ENCODE assay signal across 8 cellular contexts in genomic region chr4:88526221-88526815, GRCh38. TPM values are rescaled to one million over a fixed set of nuclear protein-coding genes. Genes with fewer than 3 reads are reported as not detected.
DNase-seq lines count a peak whose midpoint lies in the region; ATAC-seq, FAIRE-seq and TF ChIP-seq lines count a peak whose summit lies in the region.

No MANE protein-coding gene starts in this region.

- H3K9me3 ChIP-seq in pancreas = no peaks in the 10 kb centered on the region

- intact Hi-C loops in pancreas (cut with DNase I) = loop anchor here in 1 of 3 donors (5.0 kb wide), 1 partner anchor 136 kb away; no protein-coding TSS in a partner anchor

- H3K4me1 Mint-ChIP-seq in central memory CD8-positive, alpha-beta T cell = peaks cover 17% of the 10 kb centered on the region
- H3K4me1 Mint-ChIP-seq in effector memory CD8-positive, alpha-beta T cell (ENCODE audit: low read depth in 2 of 2) = peaks cover 13 to 29% of the 10 kb centered on the region in 2 donors

- H3K27me3 Mint-ChIP-seq in central memory CD8-positive, alpha-beta T cell = no peaks in the 10 kb centered on the region
- no peaks in the 10 kb centered on the region for H3K27me3 Mint-ChIP-seq in effector memory CD8-positive, alpha-beta T cell

- FAIRE-seq in pancreas (lab: Jason Lieb, UNC) = peak; percentile 13

- H3K9me3 Mint-ChIP-seq in central memory CD8-positive, alpha-beta T cell = no peaks in the 10 kb centered on the region
- no peaks in the 10 kb centered on the region for H3K9me3 Mint-ChIP-seq in effector memory CD8-positive, alpha-beta T cell

- H3K36me3 ChIP-seq in pancreas = peaks cover 0 to 5% (median 0%) of the 10 kb centered on the region in 3 donors

- 4 to 27% methylated on average over 1 of the region's 1 CpG for WGBS in pancreas, 2 donors

- H3K4me3 ChIP-seq in NB4 (ENCODE audit: low read depth, low read length) (no peak overlapping the region), pancreas (no peak overlapping the region)

- no peaks in the 10 kb centered on the region for H3K27me3 ChIP-seq in pancreas

- H3K27ac ChIP-seq in pancreas = no peak overlapping the region

- TF ChIP-seq POLR2A in NB4 (IDR thresholded peaks at IDR 0.05; ENCODE audit: extremely low read depth, insufficient read length) = no peak

- no peak for ATAC-seq in central memory CD8-positive, alpha-beta T cell (replicated peaks; ENCODE audit: extremely low read depth, poor library complexity, severe bottlenecking)
- no peak for ATAC-seq in pancreas
- ATAC-seq in effector memory CD8-positive, alpha-beta T cell (replicated peaks) = no peak

- H3K27ac Mint-ChIP-seq in central memory CD8-positive, alpha-beta T cell (ENCODE audit: low read depth) = peak overlapping the region; percentile 53
- H3K27ac Mint-ChIP-seq in effector memory CD8-positive, alpha-beta T cell = peak overlapping the region in 1 of 2 donors; percentile 97

- H3K4me3 Mint-ChIP-seq in central memory CD8-positive, alpha-beta T cell = no peak overlapping the region
- H3K4me3 Mint-ChIP-seq in effector memory CD8-positive, alpha-beta T cell = peak overlapping the region in 1 of 2 donors; percentile 27

- TF ChIP-seq CTCF in NB4 (IDR thresholded peaks at IDR 0.05; ENCODE audit: low read depth, low read length) (no peak), pancreas (IDR thresholded peaks at IDR 0.05) (no peak)

- H3K4me1 ChIP-seq in pancreas = peaks cover 5 to 19% (median 17%) of the 10 kb centered on the region in 3 donors

- DNase-seq in NCI-H82 (lab: John Stamatoyannopoulos, UW) (peak; percentile 3), NCI-H82 treated with DMSO at 0.1 percent for 48 hours (lab: John Stamatoyannopoulos, UW; ENCODE audit: unreplicated experiment) (no peak), NB4 (ENCODE audit: low read depth) (peak; percentile 33), pancreas (no peak), NCI-H2029 treated with DMSO at 0.1 percent for 48 hours (lab: John Stamatoyannopoulos, UW) (no peak), NCI-H1048 (lab: John Stamatoyannopoulos, UW) (no peak)
- DNase-seq in central memory CD8-positive, alpha-beta T cell (ENCODE audit: low spot score in 2 of 2) = no peak
- DNase-seq in effector memory CD8-positive, alpha-beta T cell = no peak

- H3K36me3 Mint-ChIP-seq in central memory CD8-positive, alpha-beta T cell (ENCODE audit: insufficient read depth) = peaks cover 5% of the 10 kb centered on the region
- H3K36me3 Mint-ChIP-seq in effector memory CD8-positive, alpha-beta T cell (ENCODE audit: insufficient read depth) = peaks cover 16% of the 10 kb centered on the region

RNA-seq across cellular contexts. Expression of gene PYURF, which starts 2.7 kb away (rescaled TPM):
- total RNA-seq in pancreas = 10 to 100 TPM; 22.6 to 39.1 (median 34.2) TPM
- polyA plus RNA-seq in pancreas = 10 to 100 TPM; 35.3 to 66.6 TPM

Comparison
In these comparisons a context has a peak if more than half of its experiments do, and no peak if none do; other contexts are left out.
1. DNase-seq: peak in NCI-H82 (single experiment) and NB4 (single experiment); none in NCI-H82 treated with DMSO at 0.1 percent for 48 hours (single experiment), central memory CD8-positive, alpha-beta T cell (0 of 2), pancreas (0 of 6), NCI-H2029 treated with DMSO at 0.1 percent for 48 hours (single experiment), NCI-H1048 (single experiment) and effector memory CD8-positive, alpha-beta T cell (0 of 3).